In genomic region chr3:14991818-14992612, GRCh38 we compare ENCODE assay signal across 1 cellular context.
A peak's percentile ranks its signal among the peaks of the same experiment; 100 is the strongest.
TF ChIP-seq lines count a peak whose summit lies in the region.

No MANE protein-coding gene starts in this region.

TF ChIP-seq in HEK293, 187 proteins besides CTCF, POLR2A, EP300 and RAD21 (continued from another document):
- TF ChIP-seq BCL6B (tag by site-specific recombination; IDR thresholded peaks at IDR 0.05) = no peak
- no peak for TF ChIP-seq ZNF112 (tag by site-specific recombination; IDR thresholded peaks at IDR 0.05)
- no peak for TF ChIP-seq ZBTB49 (tag by site-specific recombination; IDR thresholded peaks at IDR 0.05; ENCODE audit: low read depth)
- no peak for TF ChIP-seq ZNF18 (tag by site-specific recombination; IDR thresholded peaks at IDR 0.05)
- no peak for TF ChIP-seq ZSCAN16 (tag by site-specific recombination; IDR thresholded peaks at IDR 0.05)
- TF ChIP-seq ZBTB20 (tag by site-specific recombination; IDR thresholded peaks at IDR 0.05) = 0 out of 2 replicates have a peak, but pooled peaks have one; percentile 16
- TF ChIP-seq ZNF621 (tag by site-specific recombination; IDR thresholded peaks at IDR 0.05) = no peak
- TF ChIP-seq YY1 (tag by site-specific recombination; IDR thresholded peaks at IDR 0.05) = no peak
